In the genomic region with DNA sequence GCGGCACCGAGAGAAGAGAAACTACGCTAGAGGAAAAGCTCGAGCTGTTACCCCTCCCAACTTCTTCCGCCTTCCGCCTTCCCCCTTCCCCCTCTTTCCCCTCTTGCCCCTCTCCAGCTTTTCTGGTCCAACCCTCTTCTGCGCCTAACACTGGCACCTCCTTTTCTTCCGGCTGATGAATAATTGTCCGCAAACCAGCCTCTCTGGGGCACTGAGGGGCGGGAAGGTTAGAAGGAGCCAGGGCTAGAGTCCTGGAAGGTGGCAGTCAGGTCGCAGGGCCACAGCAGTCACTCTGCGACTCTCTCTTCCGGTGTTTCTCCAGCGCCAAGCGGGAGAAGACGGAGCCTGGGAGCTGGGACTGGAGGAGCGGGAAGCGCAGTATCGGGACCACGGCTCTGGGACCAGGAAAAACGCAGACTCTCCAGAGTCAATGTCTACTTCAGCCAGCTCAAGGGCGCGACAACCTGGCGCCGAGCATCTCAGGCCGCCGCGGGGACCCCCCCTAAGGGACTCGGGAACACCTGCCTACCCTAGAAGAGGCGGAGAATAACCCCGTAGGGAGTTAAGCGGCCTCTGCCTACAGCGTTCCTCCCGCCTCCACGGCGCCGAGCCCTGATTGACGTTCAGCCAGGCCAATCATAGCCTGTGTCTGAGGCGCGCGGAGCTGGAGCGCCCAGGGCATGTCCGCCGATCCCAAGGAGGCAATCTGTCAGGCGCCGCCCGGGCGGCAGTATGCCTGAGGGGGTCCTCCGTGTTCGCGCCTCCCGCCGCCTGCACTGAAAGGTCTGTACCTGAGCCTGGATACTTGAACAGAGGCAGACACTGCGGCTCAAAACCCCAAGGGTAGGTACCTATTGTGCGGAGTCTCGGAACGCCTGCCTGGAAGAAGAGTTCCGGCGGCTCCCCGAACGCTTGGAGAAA, we compare ENCODE assay signal across 8 cellular contexts. TPM values are rescaled to one million over a fixed set of nuclear protein-coding genes. Genes with fewer than 3 reads are reported as not detected.
A peak's percentile ranks its signal among the peaks of the same experiment; 100 is the strongest.
DNase-seq lines count a peak whose midpoint lies in the region; ATAC-seq and TF ChIP-seq lines count a peak whose summit lies in the region.

No MANE protein-coding gene starts in this region.

- no peak overlapping the region for H4K5ac ChIP-seq in H9 (ENCODE audit: insufficient read length, low read depth, low read length)

- no peak overlapping the region for H3K4ac ChIP-seq in H9 (ENCODE audit: low read depth, low read length)

- H3K18ac ChIP-seq in H9 (ENCODE audit: insufficient read length, low read depth, low read length): peak overlapping the region; percentile 32

- H3K36me3 Mint-ChIP-seq in H9 (ENCODE audit: insufficient read depth in 1 of 3, low read depth in 3 of 3): peaks cover 0 to 2% (median 0%) of the 10 kb centered on the region in 3 experiments; a peak in 2 of 7 replicates
- H3K36me3 Mint-ChIP-seq in neural progenitor cell: peaks cover 6% of the 10 kb centered on the region

- no peak overlapping the region for H2BK15ac ChIP-seq in H9 (ENCODE audit: low read depth, low read length)

- H2AFZ ChIP-seq in H9 (ENCODE audit: low read length): no peak overlapping the region
- H2AFZ ChIP-seq in neural progenitor cell (replicated peaks): peak overlapping the region; percentile 88

- H3F3A ChIP-seq in neural progenitor cell (ENCODE audit: low read depth): peaks cover 16% of the 10 kb centered on the region

- no peaks in the 10 kb centered on the region for H3K79me1 ChIP-seq in H9 (ENCODE audit: insufficient read depth, low read depth, low read length, poor library complexity, severe bottlenecking)

- H3K14ac ChIP-seq in H9 (ENCODE audit: insufficient read depth, low read length): peak overlapping the region; percentile 36; the same call in 1 of the 2 replicates

- no peak overlapping the region for H2BK120ac ChIP-seq in H9 (ENCODE audit: low read depth, low read length, poor library complexity, severe bottlenecking)

- H3K4me2 ChIP-seq in H9 (ENCODE audit: insufficient read depth, insufficient read length, low read length) (peak overlapping the region; percentile 72), neural progenitor cell (peak overlapping the region; percentile 90)

- H3K4me3 Mint-ChIP-seq in H9: peak overlapping the region; percentile 96 to 98
- peak overlapping the region; percentile 99 for H3K4me3 Mint-ChIP-seq in neural progenitor cell

- H4K20me1 ChIP-seq in H9 (ENCODE audit: control insufficient read depth, insufficient read depth, insufficient read length): no peaks in the 10 kb centered on the region
- peaks cover 3% of the 10 kb centered on the region for H4K20me1 ChIP-seq in neural progenitor cell (ENCODE audit: low read depth)

- no CpG with 5 or more reads among the region's 61 CpGs for WGBS in H9 (ENCODE audit: extremely low coverage, insufficient read length, low lambda C conversion rate)

- no peak overlapping the region for H4K8ac ChIP-seq in H9 (replicated peaks; ENCODE audit: insufficient read length, low read depth, low read length)

- peaks cover 13% of the 10 kb centered on the region for H3K23me2 ChIP-seq in H9 (ENCODE audit: insufficient read length, low read depth, low read length, poor library complexity, severe bottlenecking)

- H4K91ac ChIP-seq in H9 (ENCODE audit: insufficient read length, low read depth, low read length): no peak overlapping the region

- H3K27me3 Mint-ChIP-seq in H9 (ENCODE audit: low read depth) (no peaks in the 10 kb centered on the region), neural progenitor cell (ENCODE audit: insufficient read depth, low read depth) (peaks cover 8% of the 10 kb centered on the region)

- no peak overlapping the region for H2AK5ac ChIP-seq in H9 (ENCODE audit: insufficient read length, low read length)

- H2BK20ac ChIP-seq in H9 (ENCODE audit: low read depth, low read length, poor library complexity, severe bottlenecking): no peak overlapping the region

- H3K9me3 ChIP-seq in ES-I3 (ENCODE audit: control insufficient read depth, insufficient read depth, low read length): no peaks in the 10 kb centered on the region
- H3K9me3 ChIP-seq in H9 (ENCODE audit: control insufficient read depth, low read depth, low read length): no peaks in the 10 kb centered on the region
- no peaks in the 10 kb centered on the region for H3K9me3 ChIP-seq in neural progenitor cell (ENCODE audit: low read depth)
- no peaks in the 10 kb centered on the region for H3K9me3 ChIP-seq in stomach smooth muscle (ENCODE audit: control insufficient read depth in 2 of 2, low read length in 2 of 2)

- TF ChIP-seq POLR2A in Raji (IDR thresholded peaks at IDR 0.05; ENCODE audit: insufficient read depth, low read depth, low read length): peak; percentile 89

- no peak overlapping the region for H3K23ac ChIP-seq in H9 (ENCODE audit: insufficient read length, low read depth, low read length)

- no peak overlapping the region for H3T11ph ChIP-seq in H9 (ENCODE audit: low read length)

- H3K36me3 ChIP-seq in ES-I3 (ENCODE audit: insufficient read depth, low read length) (no peaks in the 10 kb centered on the region; the same call in 1 of the 2 replicates), neural progenitor cell (no peaks in the 10 kb centered on the region), stomach smooth muscle (ENCODE audit: control insufficient read depth in 2 of 2, insufficient read depth in 2 of 2, low read length in 2 of 2) (no peaks in the 10 kb centered on the region)

- no peaks in the 10 kb centered on the region for H3K27me3 ChIP-seq in H9 (ENCODE audit: insufficient read depth, low read length)
- H3K27me3 ChIP-seq in foreskin keratinocyte: no peaks in the 10 kb centered on the region
- no peaks in the 10 kb centered on the region for H3K27me3 ChIP-seq in neural progenitor cell
- no peaks in the 10 kb centered on the region for H3K27me3 ChIP-seq in stomach smooth muscle (ENCODE audit: control insufficient read depth in 1 of 2, insufficient read depth in 2 of 2, low read length in 2 of 2)

- no peak overlapping the region for H3K56ac ChIP-seq in H9 (ENCODE audit: insufficient read length, low read depth, low read length)

- ATAC-seq in foreskin keratinocyte: peak; percentile 99

- H3K27ac Mint-ChIP-seq in H9 (peak overlapping the region; percentile 98 to 99 (median 98)), neural progenitor cell (peak overlapping the region; percentile 97)

- no peak overlapping the region for H2BK12ac ChIP-seq in H9 (ENCODE audit: insufficient read length, low read depth, low read length)

- H3K4me1 ChIP-seq in ES-I3 (ENCODE audit: insufficient read depth, low read length) (no peaks in the 10 kb centered on the region), H9 (ENCODE audit: insufficient read depth, low read length) (peaks cover 3% of the 10 kb centered on the region; the same call in 1 of the 2 replicates), foreskin keratinocyte (no peaks in the 10 kb centered on the region), neural progenitor cell (peaks cover 12% of the 10 kb centered on the region), stomach smooth muscle (ENCODE audit: control insufficient read depth, insufficient read depth, low read length) (peaks cover 5% of the 10 kb centered on the region)

- no peak for TF ChIP-seq CTCF in H9 (conservative IDR thresholded peaks at IDR 0.05)
- TF ChIP-seq CTCF in foreskin keratinocyte (conservative IDR thresholded peaks at IDR 0.05): no peak
- TF ChIP-seq CTCF in neural progenitor cell (IDR thresholded peaks at IDR 0.05): no peak

- peak overlapping the region; percentile 42 for H3K27ac ChIP-seq in H9 (ENCODE audit: insufficient read length, low read depth, low read length)
- peak overlapping the region; percentile 33 for H3K27ac ChIP-seq in foreskin keratinocyte
- H3K27ac ChIP-seq in neural progenitor cell: peak overlapping the region; percentile 88
- peak overlapping the region; percentile 73 for H3K27ac ChIP-seq in stomach smooth muscle (ENCODE audit: low read length)

- peaks cover 2% of the 10 kb centered on the region; the same call in 1 of the 2 replicates for H3K79me2 ChIP-seq in H9 (ENCODE audit: insufficient read depth, low read length)
- H3K79me2 ChIP-seq in neural progenitor cell (ENCODE audit: low read depth): peaks cover 42% of the 10 kb centered on the region

- peak; percentile 96 for DNase-seq in H9
- peak; percentile 93 for DNase-seq in M059J (ENCODE audit: low read depth)
- peak; percentile 75 for DNase-seq in activated gamma-delta T cell (lab: John Stamatoyannopoulos, UW)
- peak; percentile 78 to 88 for DNase-seq in foreskin keratinocyte
- DNase-seq in neural progenitor cell (ENCODE audit: low spot score): peak; percentile 94

- H3K9me3 Mint-ChIP-seq in H9 (no peaks in the 10 kb centered on the region; a peak in 2 of 5 replicates), neural progenitor cell (no peaks in the 10 kb centered on the region)

- H3K9ac ChIP-seq in ES-I3 (ENCODE audit: low read depth, low read length): peak overlapping the region; percentile 99
- peak overlapping the region; percentile 64 for H3K9ac ChIP-seq in H9 (ENCODE audit: extremely low read depth, insufficient read length, low read length)
- H3K9ac ChIP-seq in neural progenitor cell: peak overlapping the region; percentile 53
- peak overlapping the region; percentile 79 to 84 for H3K9ac ChIP-seq in stomach smooth muscle (ENCODE audit: low read length in 2 of 2)

- no peak overlapping the region for H2BK5ac ChIP-seq in H9 (ENCODE audit: insufficient read length, low read length)

- H3K4me3 ChIP-seq in neural progenitor cell: peak overlapping the region; percentile 72
- H3K4me3 ChIP-seq in stomach smooth muscle (ENCODE audit: low read length in 2 of 2): peak overlapping the region; percentile 85 to 96

- H3K4me1 Mint-ChIP-seq in H9: peaks cover 10 to 19% of the 10 kb centered on the region in 2 experiments
- H3K4me1 Mint-ChIP-seq in neural progenitor cell: peaks cover 18% of the 10 kb centered on the region

RNA-seq across cellular contexts. Expression of gene PSMB9, which starts 40.4 kb away (rescaled TPM):
- total RNA-seq in H9 (2021) (3.2 and 3.5 TPM in 2 replicates), foreskin keratinocyte (33.9 and 44.1 TPM in 2 replicates), neural progenitor cell (ENCODE audit: low replicate concordance) (not detected in 2 replicates)
- total RNA-seq in M059J (2014; rRNA removed; shearing (Covaris generic)): 339 and 412 TPM in 2 replicates
- 71.1 and 76.9 TPM in 2 replicates for polyA plus RNA-seq in foreskin keratinocyte

RNA-seq across cellular contexts. Expression of gene TAP1, which starts 40.8 kb away (rescaled TPM):
- total RNA-seq in H9 (2021): 12.1 and 12.7 TPM in 2 replicates
- 356 and 472 TPM in 2 replicates for total RNA-seq in M059J (2014; rRNA removed; shearing (Covaris generic))
- 77.4 and 79.2 TPM in 2 replicates for total RNA-seq in foreskin keratinocyte
- polyA plus RNA-seq in foreskin keratinocyte: 68.0 and 75.5 TPM in 2 replicates
- total RNA-seq in neural progenitor cell (ENCODE audit: low replicate concordance): 6.2 and 6.5 TPM in 2 replicates

RNA-seq across cellular contexts. Expression of gene HLA-DMB, which starts 46.5 kb away (rescaled TPM):
- total RNA-seq in H9 (2021) (1.5 and 1.7 TPM in 2 replicates), foreskin keratinocyte (0.92 TPM in 1 of 2 replicates, not detected in the other), neural progenitor cell (ENCODE audit: low replicate concordance) (4.3 and 4.5 TPM in 2 replicates)
- total RNA-seq in M059J (2014; rRNA removed; shearing (Covaris generic)): 5.1 and 8.3 TPM in 2 replicates
- 0.90 TPM in 1 of 2 replicates, not detected in the other for polyA plus RNA-seq in foreskin keratinocyte

RNA-seq across cellular contexts. Expression of gene PSMB8, which starts 50.5 kb away (rescaled TPM):
- 17.6 and 19.1 TPM in 2 replicates for total RNA-seq in H9 (2021)
- 350 and 427 TPM in 2 replicates for total RNA-seq in M059J (2014; rRNA removed; shearing (Covaris generic))
- 88.1 and 89.7 TPM in 2 replicates for total RNA-seq in foreskin keratinocyte
- polyA plus RNA-seq in foreskin keratinocyte: 119 and 125 TPM in 2 replicates
- 2.0 and 2.2 TPM in 2 replicates for total RNA-seq in neural progenitor cell (ENCODE audit: low replicate concordance)

RNA-seq across cellular contexts. Expression of gene TAP2, which starts 55.8 kb away (rescaled TPM):
- total RNA-seq in H9 (2021): 16.3 and 20.3 TPM in 2 replicates
- 45.6 and 67.8 TPM in 2 replicates for total RNA-seq in M059J (2014; rRNA removed; shearing (Covaris generic))
- total RNA-seq in foreskin keratinocyte: 52.8 and 67.4 TPM in 2 replicates
- polyA plus RNA-seq in foreskin keratinocyte: 52.7 and 64.8 TPM in 2 replicates
- 2.8 and 2.9 TPM in 2 replicates for total RNA-seq in neural progenitor cell (ENCODE audit: low replicate concordance)

Comparison
In these comparisons a context has a peak if more than half of its experiments do, and no peak if none do; other contexts are left out.
1. Peak in every context shown above with its lines: DNase-seq, ATAC-seq, H3K4me3 ChIP-seq and H3K27ac ChIP-seq.
2. H3K27ac ChIP-seq: peak in every context shown above with its lines; median percentile 88 in neural progenitor cell; 73 in stomach smooth muscle; 42 in H9; 33 in foreskin keratinocyte.